19 cellular contexts compared by ENCODE assay signal in genomic region chr12:99282086-99282485, GRCh38.
"Had no signal": no experiment of that assay in that cellular context is flagged by ENCODE, and none has a peak within 500 bp of the region (broad histone marks: within the 10 kb centered on the region; RNA-seq: fewer than 3 reads in every experiment).

No MANE protein-coding gene starts in this region.

- H3K4me3 ChIP-seq: SK-N-MC had no signal

- H3K27ac ChIP-seq: SK-N-MC had no signal

- DNase-seq: activated CD4-positive, alpha-beta T cell treated with anti-CD3 and anti-CD28 coated beads, Interleukin-2, amount 10 ng/mL, durations not matched to agents 24 days and 14 days; activated CD4-positive, alpha-beta T cell treated with anti-CD3 and anti-CD28 coated beads, Interleukin-2, amount 50 U/mL, for 48 hours; activated CD4-positive, CD25-positive, alpha-beta regulatory T cell treated with anti-CD3 and anti-CD28 coated beads, Interleukin-2, amount 50 U/mL, for 72 hours; activated CD8-positive, alpha-beta memory T cell treated with anti-CD3 and anti-CD28 coated beads, Interleukin-2, amount 10 ng/mL, durations not matched to agents 7 days and 5 days; activated effector memory CD4-positive, alpha-beta T cell treated with Interleukin-2 at 50 U/mL for 16 hours; activated naive CD4-positive, alpha-beta T cell treated with anti-CD3 and anti-CD28 coated beads for 36 hours; activated T-cell treated with anti-CD3 and anti-CD28 coated beads, Interleukin-2, amount 50 U/mL, for 24 hours; amygdala; Kasumi-1; KBM-7; NCI-H146; NCI-H187 treated with DMSO at 0.1 percent for 48 hours; NCI-H510A treated with DMSO at 0.1 percent for 48 hours; NCI-H69; SIG-M5; T-cell; T-helper 2 cell; T1000 had no signal
